Comparison of ENCODE assay signal across 11 cellular contexts in genomic region chr1:12475947-12476346, GRCh38.
DNase-seq lines count a peak whose midpoint lies in the region; ATAC-seq and TF ChIP-seq lines count a peak whose summit lies in the region.
"Had no signal": no experiment of that assay in that cellular context is flagged by ENCODE, and none has a peak within 500 bp of the region (broad histone marks: within the 10 kb centered on the region; RNA-seq: fewer than 3 reads in every experiment).

No MANE protein-coding gene starts in this region.

- intact Hi-C loops in PC-9 (cut with micrococcal nuclease; ENCODE audit: unreplicated experiment), result loop anchor here (5.0 kb wide), 1 partner anchor 69 kb away; no protein-coding TSS in a partner anchor
- intact Hi-C loops in sciatic nerve (cut with DNase I), result no loop called here

- peak overlapping the region; percentile 96 for H3K27ac ChIP-seq in PC-9
- H3K27ac ChIP-seq in fibroblast of lung (ENCODE audit: insufficient read depth, low read length), result no peak overlapping the region
- H3K27ac ChIP-seq: SK-N-MC had no signal

- H3K4me3 ChIP-seq in PC-9 (no peak overlapping the region), fibroblast of lung (replicated peaks in 1 of 4; ENCODE audit: control extremely low read depth in 1 of 4, insufficient read depth in 1 of 4, low read depth in 3 of 4, low read length in 4 of 4) (no peak overlapping the region)
- H3K4me3 ChIP-seq: SK-N-MC had no signal

- H3K9me3 ChIP-seq in PC-9 (ENCODE audit: insufficient read depth, low read depth), result peaks cover 15% of the 10 kb centered on the region; the same call in 1 of the 2 replicates
- no peaks in the 10 kb centered on the region for H3K9me3 ChIP-seq in fibroblast of lung (ENCODE audit: control insufficient read depth, insufficient read depth, low read depth, low read length)

- peak; percentile 34 for DNase-seq in Daoy (ENCODE audit: low read depth)
- DNase-seq in PC-9, result peak in 1 of 2 experiments; percentile 61
- peak; percentile 53 to 92 for DNase-seq in fibroblast of lung (ENCODE audit: low read depth in 2 of 2)
- DNase-seq in sciatic nerve (ENCODE audit: low spot score), result no peak
- no peak for DNase-seq in NCI-H2081 (lab: John Stamatoyannopoulos, UW)
- no peak for DNase-seq in cerebellar cortex (ENCODE audit: low spot score)
- DNase-seq in NCI-H82 (lab: John Stamatoyannopoulos, UW), result no peak
- DNase-seq: kidney glomerular epithelial cell, NCI-H1417 had no signal

- no peaks in the 10 kb centered on the region for H3K9me2 ChIP-seq in PC-9 (ENCODE audit: insufficient read depth)

- no peak overlapping the region for H3K9ac ChIP-seq in fibroblast of lung (ENCODE audit: insufficient read depth, low read length)

- no peak for TF ChIP-seq CTCF in PC-9 (conservative IDR thresholded peaks at IDR 0.05)
- TF ChIP-seq CTCF in fibroblast of lung (conservative IDR thresholded peaks at IDR 0.05 in 1 of 2, IDR thresholded peaks at IDR 0.05 in 1 of 2; ENCODE audit: low read depth in 1 of 2, low read length in 2 of 2), result no peak

- H3K36me3 ChIP-seq in PC-9 (ENCODE audit: low read depth) (peaks cover 3% of the 10 kb centered on the region; the same call in 1 of the 2 replicates), fibroblast of lung (ENCODE audit: control insufficient read depth, insufficient read depth, low read length) (no peaks in the 10 kb centered on the region)

- H4K20me1 ChIP-seq in PC-9 (ENCODE audit: insufficient read depth) (no peaks in the 10 kb centered on the region), fibroblast of lung (ENCODE audit: control insufficient read depth, extremely low read depth, insufficient read depth, low read length) (no peaks in the 10 kb centered on the region)

- H3K4me2 ChIP-seq in PC-9 (0 out of 2 replicates have a peak overlapping the region, but pooled peaks have one; percentile 26), fibroblast of lung (ENCODE audit: extremely low read depth, insufficient read depth, low read length) (no peak overlapping the region)

- no peaks in the 10 kb centered on the region for H3K27me3 ChIP-seq in PC-9 (ENCODE audit: insufficient read depth, low read depth)
- H3K27me3 ChIP-seq in fibroblast of lung (ENCODE audit: control insufficient read depth, insufficient read depth, low read length), result no peaks in the 10 kb centered on the region

- peaks cover 60% of the 10 kb centered on the region for H3K4me1 ChIP-seq in PC-9 (replicated peaks; ENCODE audit: insufficient read depth)
- peaks cover 34% of the 10 kb centered on the region for H3K4me1 ChIP-seq in fibroblast of lung (ENCODE audit: control insufficient read depth, extremely low read depth, insufficient read depth, low read length)

- ATAC-seq in sciatic nerve, result peak; percentile 49
- no peak for ATAC-seq in HG02759 (IDR thresholded peaks at IDR 0.05; ENCODE audit: unreplicated experiment)

- H3F3A ChIP-seq in PC-9 (ENCODE audit: insufficient read depth, low read depth), result peaks cover 51% of the 10 kb centered on the region

- POLR2A ChIA-PET in PC-9 (lab: Charles Lee; ENCODE audit: unreplicated experiment), result interaction anchor here (0.5 to 0.7 kb wide), 2 partner anchors 19 to 142 kb away, joined by 4 to 14 read pairs; partner anchors contain the start of gene DHRS3

- CTCF ChIA-PET in PC-9 (lab: Charles Lee), result interaction anchor here (1.2 kb wide), 1 partner anchor 143 kb away, joined by 7 read pairs; no protein-coding TSS in a partner anchor

- no TSS peak for BruUV-seq in PC-9 (replicated peaks; lab: Mats Ljungman, UMichigan)

- H3K79me2 ChIP-seq in PC-9 (ENCODE audit: low read depth) (no peaks in the 10 kb centered on the region), fibroblast of lung (ENCODE audit: control insufficient read depth, insufficient read depth, low read length) (no peaks in the 10 kb centered on the region)

- no peak overlapping the region for H2AFZ ChIP-seq in PC-9
- H2AFZ ChIP-seq in fibroblast of lung (ENCODE audit: low read length), result no peak overlapping the region

Comparison
In these comparisons a context has a peak if more than half of its experiments do, and no peak if none do; other contexts are left out.
1. DNase-seq: peak in Daoy (single experiment) and fibroblast of lung (2 of 2); none in sciatic nerve (single experiment), NCI-H2081 (0 of 2), cerebellar cortex (single experiment) and NCI-H82 (single experiment).